9 cellular contexts compared by ENCODE assay signal in the genomic region with DNA sequence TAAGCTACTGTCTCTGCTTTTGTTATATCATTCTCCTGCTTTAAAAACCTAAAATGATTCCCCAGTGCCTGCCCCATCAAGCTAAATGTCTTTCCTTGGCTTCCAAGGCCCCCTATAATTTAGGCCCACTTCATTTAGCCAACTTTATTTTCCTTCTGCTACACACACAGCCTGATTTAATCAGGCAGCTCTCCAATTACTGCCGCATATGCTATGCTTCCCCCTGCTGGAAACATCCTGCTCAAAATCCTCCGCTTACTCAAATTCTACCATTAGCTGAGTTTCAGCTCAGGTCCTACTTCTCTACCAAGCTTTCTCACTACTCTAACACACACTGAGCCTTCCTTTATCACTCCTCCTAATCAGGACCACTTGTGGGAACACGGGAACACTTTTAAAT. TPM values are rescaled to one million over a fixed set of nuclear protein-coding genes. Genes with fewer than 3 reads are reported as not detected.
DNase-seq lines count a peak whose midpoint lies in the region; ATAC-seq and TF ChIP-seq lines count a peak whose summit lies in the region.
"Had no signal": no experiment of that assay in that cellular context is flagged by ENCODE, and none has a peak within 500 bp of the region (broad histone marks: within the 10 kb centered on the region; RNA-seq: fewer than 3 reads in every experiment).

No MANE protein-coding gene starts in this region.

- H3K27ac ChIP-seq in RWPE2 (ENCODE audit: poor library complexity, severe bottlenecking), result no peak overlapping the region
- H3K27ac ChIP-seq in thyroid gland, result no peak overlapping the region

- peak; percentile 26 for TF ChIP-seq CTCF in RWPE2 (IDR thresholded peaks at IDR 0.05; ENCODE audit: poor library complexity, severe bottlenecking)
- TF ChIP-seq CTCF in type B pancreatic cell (conservative IDR thresholded peaks at IDR 0.05), result peak; percentile 65
- no peak for TF ChIP-seq CTCF in thyroid gland (IDR thresholded peaks at IDR 0.05)

- H3K27me3 Mint-ChIP-seq in type B pancreatic cell, result no peaks in the 10 kb centered on the region
- H3K27me3 Mint-ChIP-seq: activated naive CD8-positive, alpha-beta T cell treated with anti-CD3 and anti-CD28 coated beads, Interleukin-2, amount 10 ng/mL, durations not matched to agents 7 days and 5 days had no signal

- DNase-seq in Ammon's horn (ENCODE audit: low spot score), result peak; percentile 63
- DNase-seq in RWPE2 (ENCODE audit: low spot score), result no peak
- peak; percentile 51 for DNase-seq in globus pallidus (ENCODE audit: low spot score)
- DNase-seq in type B pancreatic cell (ENCODE audit: extremely low spot score, unreplicated experiment), result no peak
- DNase-seq in ACHN, result no peak
- no peak for DNase-seq in activated CD4-positive, alpha-beta T cell treated with anti-CD3 and anti-CD28 coated beads for 48 hours
- no peak for DNase-seq in thyroid gland
- DNase-seq: activated naive CD8-positive, alpha-beta T cell treated with anti-CD3 and anti-CD28 coated beads, Interleukin-2, amount 10 ng/mL, durations not matched to agents 7 days and 5 days had no signal

- in situ Hi-C loops in ACHN (cut with HindIII; ENCODE audit: low pct_ligation_motif_present, low pct_unique_long_range_greater_than_20kb, low sequenced_read_pairs), result no loop called here

- H3K36me3 ChIP-seq in RWPE2 (ENCODE audit: low read depth) (peaks cover 49% of the 10 kb centered on the region), thyroid gland (no peaks in the 10 kb centered on the region)

- WGBS in thyroid gland, 2 donors, result 64 to 67% methylated on average over 3 of the region's 3 CpGs

- no peak overlapping the region for H3K4me3 Mint-ChIP-seq in type B pancreatic cell
- H3K4me3 Mint-ChIP-seq: activated naive CD8-positive, alpha-beta T cell treated with anti-CD3 and anti-CD28 coated beads, Interleukin-2, amount 10 ng/mL, durations not matched to agents 7 days and 5 days had no signal

- H3K27ac Mint-ChIP-seq in type B pancreatic cell, result peak overlapping the region; percentile 0
- H3K27ac Mint-ChIP-seq: activated naive CD8-positive, alpha-beta T cell treated with anti-CD3 and anti-CD28 coated beads, Interleukin-2, amount 10 ng/mL, durations not matched to agents 7 days and 5 days had no signal

- peaks cover 6% of the 10 kb centered on the region for H3K4me1 Mint-ChIP-seq in type B pancreatic cell (ENCODE audit: unreplicated experiment)

- H3K27me3 ChIP-seq in RWPE2 (ENCODE audit: insufficient read depth, poor library complexity, severe bottlenecking), result no peaks in the 10 kb centered on the region
- H3K27me3 ChIP-seq in thyroid gland, result no peaks in the 10 kb centered on the region

- intact Hi-C loops in thyroid gland (cut with DNase I), result no loop called here

- no peaks in the 10 kb centered on the region for H3K9me3 Mint-ChIP-seq in type B pancreatic cell
- H3K9me3 Mint-ChIP-seq: activated naive CD8-positive, alpha-beta T cell treated with anti-CD3 and anti-CD28 coated beads, Interleukin-2, amount 10 ng/mL, durations not matched to agents 7 days and 5 days had no signal

- TF ChIP-seq POLR2A in thyroid gland (IDR thresholded peaks at IDR 0.05), result no peak

- H3K4me1 ChIP-seq in RWPE2 (ENCODE audit: insufficient read depth, poor library complexity, severe bottlenecking) (peaks cover 10% of the 10 kb centered on the region), thyroid gland (peaks cover 2 to 3% of the 10 kb centered on the region in 2 donors)

- no peaks in the 10 kb centered on the region for H3K36me3 Mint-ChIP-seq in type B pancreatic cell

- H3K9me3 ChIP-seq in RWPE2 (ENCODE audit: severe bottlenecking), result no peaks in the 10 kb centered on the region
- no peaks in the 10 kb centered on the region for H3K9me3 ChIP-seq in thyroid gland

- H3K4me3 ChIP-seq in RWPE2 (ENCODE audit: severe bottlenecking) (no peak overlapping the region), thyroid gland (replicated peaks in 1 of 3) (no peak overlapping the region)

- ATAC-seq in GM19463 (IDR thresholded peaks at IDR 0.05; ENCODE audit: unreplicated experiment), result peak; percentile 63
- ATAC-seq in RWPE2 (ENCODE audit: low read depth), result no peak

RNA-seq across cellular contexts. Expression of gene LAMP2, which starts 17.0 kb away (rescaled TPM):
- total RNA-seq in type B pancreatic cell (ENCODE audit: low replicate concordance) (82.9 and 120 TPM in 2 replicates), thyroid gland (100 to 1,000 TPM; 189 to 225 (median 205) TPM)

Comparison
In these comparisons a context has a peak if more than half of its experiments do, and no peak if none do; other contexts are left out.
1. DNase-seq: peak in Ammon's horn (single experiment) and globus pallidus (single experiment); none in RWPE2 (single experiment), type B pancreatic cell (single experiment), ACHN (single experiment), activated CD4-positive, alpha-beta T cell treated with anti-CD3 and anti-CD28 coated beads for 48 hours (single experiment) and thyroid gland (0 of 2).
2. CTCF ChIP-seq: peak in RWPE2 (single experiment) and type B pancreatic cell (single experiment); none in thyroid gland (0 of 6).